20 cellular contexts compared by ENCODE assay signal in the genomic region with DNA sequence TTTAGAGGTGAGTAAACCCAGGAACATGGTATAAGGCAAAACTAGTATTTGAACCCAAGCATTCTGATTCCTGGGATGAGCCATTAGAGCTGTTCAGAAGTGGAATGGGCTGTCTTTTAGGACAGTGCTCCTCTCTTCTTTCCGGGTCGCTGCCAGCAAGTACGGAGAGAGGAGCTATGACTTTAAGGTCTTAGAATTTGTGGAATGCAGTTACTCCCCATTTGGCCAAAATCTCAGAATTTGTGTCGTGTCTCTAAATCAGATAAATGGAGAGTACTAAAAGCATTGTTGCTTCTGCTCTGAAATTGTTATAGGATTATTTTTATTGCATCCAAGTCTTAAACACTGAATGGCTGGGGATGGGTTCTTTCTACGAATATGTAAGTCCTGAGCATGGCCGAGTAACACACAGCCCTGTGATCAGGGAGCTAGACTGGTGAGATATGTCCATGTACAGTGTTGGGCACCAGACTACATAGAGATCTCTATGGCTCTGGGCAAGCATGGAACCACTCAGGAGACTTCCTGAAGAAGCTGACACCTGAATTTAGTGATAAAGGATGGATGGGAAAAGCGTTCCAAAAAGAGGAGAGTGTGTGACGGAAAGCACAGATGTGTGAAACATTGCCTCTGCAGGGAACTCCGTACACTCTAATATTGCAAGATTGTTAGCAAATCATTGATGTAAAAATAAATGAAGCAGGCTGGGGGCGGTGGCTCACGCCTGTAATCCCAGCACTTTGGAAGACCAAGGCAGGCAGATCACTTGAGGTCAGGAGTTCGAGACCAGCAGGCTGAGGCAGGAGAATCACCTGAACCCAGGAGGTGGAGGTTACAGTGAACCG.
DNase-seq lines count a peak whose midpoint lies in the region; ATAC-seq and TF ChIP-seq lines count a peak whose summit lies in the region.
"Had no signal": no experiment of that assay in that cellular context is flagged by ENCODE, and none has a peak within 500 bp of the region (broad histone marks: within the 10 kb centered on the region; RNA-seq: fewer than 3 reads in every experiment).

No MANE protein-coding gene starts in this region.

- DNase-seq in GM04504 (ENCODE audit: low read depth) (peak; percentile 69), astrocyte of the hippocampus (ENCODE audit: low read depth, low spot score) (peak; percentile 28), islet precursor cell (peak; percentile 64), suprapubic skin (ENCODE audit: low spot score in 2 of 2) (no peak), NCI-H526 (lab: John Stamatoyannopoulos, UW) (no peak)
- no peak for DNase-seq in activated CD4-positive, alpha-beta memory T cell treated with anti-CD3 and anti-CD28 coated beads, Interleukin-2, amount 10 ng/mL, durations not matched to agents 7 days and 5 days
- no peak for DNase-seq in activated CD4-positive, alpha-beta T cell treated with anti-CD3 and anti-CD28 coated beads, Interleukin-2, amount 50 U/mL, for 4 hours
- DNase-seq: activated CD4-positive, alpha-beta T cell treated with anti-CD3 and anti-CD28 coated beads, Interleukin-2, amount 50 U/mL, for 1 hour; activated naive CD4-positive, alpha-beta T cell treated with anti-CD3 and anti-CD28 coated beads, Interleukin-2, amount 50 U/mL, for 16 hours; activated T-cell treated with anti-CD3 and anti-CD28 coated beads, Interleukin-2, amount 50 U/mL, for 1 hour; kidney glomerular epithelial cell; mucosa of descending colon; NCI-H1436; occipital lobe; stimulated activated CD4-positive, alpha-beta T cell treated with anti-CD3 and anti-CD28 coated beads, Interleukin-2, amount 100 ng/mL, for 48 hours; testis had no signal

- H3K4me1 Mint-ChIP-seq in activated CD4-positive, alpha-beta memory T cell treated with anti-CD3 and anti-CD28 coated beads, Interleukin-2, amount 10 ng/mL, durations not matched to agents 7 days and 5 days, result peaks cover 2% of the 10 kb centered on the region

- no peak for ATAC-seq in GM18907 (IDR thresholded peaks at IDR 0.05; ENCODE audit: unreplicated experiment)
- ATAC-seq: mucosa of descending colon had no signal

- H3K9me3 Mint-ChIP-seq in activated CD4-positive, alpha-beta memory T cell treated with anti-CD3 and anti-CD28 coated beads, Interleukin-2, amount 10 ng/mL, durations not matched to agents 7 days and 5 days, result no peaks in the 10 kb centered on the region

- no peaks in the 10 kb centered on the region for H3K36me3 ChIP-seq in suprapubic skin
- H3K36me3 ChIP-seq: HAP-1 had no signal

- no peaks in the 10 kb centered on the region for H3K4me1 ChIP-seq in suprapubic skin
- H3K4me1 ChIP-seq: BLaER1 treated with 17β-estradiol and CSF1 and Interleukin-3, amounts not matched to agents 10 nM and 100 nM; HAP-1 had no signal

- CTCF ChIA-PET in activated CD4-positive, alpha-beta memory T cell treated with anti-CD3 and anti-CD28 coated beads, Interleukin-2, amount 10 ng/mL, durations not matched to agents 7 days and 5 days (lab: Charles Lee), result no interaction called here

- H3K27ac Mint-ChIP-seq in activated CD4-positive, alpha-beta memory T cell treated with anti-CD3 and anti-CD28 coated beads, Interleukin-2, amount 10 ng/mL, durations not matched to agents 7 days and 5 days, result no peak overlapping the region

- no peak overlapping the region for H3K4me3 ChIP-seq in suprapubic skin
- H3K4me3 ChIP-seq: BLaER1 treated with 17β-estradiol and CSF1 and Interleukin-3, amounts not matched to agents 10 nM and 100 nM; HAP-1; hepatocyte; mucosa of descending colon; testis had no signal

- H3K27me3 Mint-ChIP-seq in activated CD4-positive, alpha-beta memory T cell treated with anti-CD3 and anti-CD28 coated beads, Interleukin-2, amount 10 ng/mL, durations not matched to agents 7 days and 5 days, result no peaks in the 10 kb centered on the region

- no peak for TF ChIP-seq EP300 in suprapubic skin (IDR thresholded peaks at IDR 0.05)

- no peak overlapping the region for H3K4me3 Mint-ChIP-seq in activated CD4-positive, alpha-beta memory T cell treated with anti-CD3 and anti-CD28 coated beads, Interleukin-2, amount 10 ng/mL, durations not matched to agents 7 days and 5 days

- H3K27ac ChIP-seq in suprapubic skin, result peak overlapping the region; percentile 21
- H3K27ac ChIP-seq: BLaER1 treated with 17β-estradiol and CSF1 and Interleukin-3, amounts not matched to agents 10 nM and 100 nM; hepatocyte; testis had no signal

- H3K36me3 Mint-ChIP-seq in activated CD4-positive, alpha-beta memory T cell treated with anti-CD3 and anti-CD28 coated beads, Interleukin-2, amount 10 ng/mL, durations not matched to agents 7 days and 5 days (ENCODE audit: low read depth), result no peaks in the 10 kb centered on the region

- no peaks in the 10 kb centered on the region for H3K27me3 ChIP-seq in suprapubic skin
- H3K27me3 ChIP-seq: BLaER1 treated with 17β-estradiol and CSF1 and Interleukin-3, amounts not matched to agents 10 nM and 100 nM; hepatocyte; testis had no signal

- H3K9me3 ChIP-seq in suprapubic skin, result no peaks in the 10 kb centered on the region
- H3K9me3 ChIP-seq: mucosa of descending colon, testis had no signal

- TF ChIP-seq POLR2A in suprapubic skin (IDR thresholded peaks at IDR 0.05), result no peak

- WGBS in suprapubic skin, result 57% methylated on average over 13 of the region's 13 CpGs

- POLR2A ChIA-PET in activated CD4-positive, alpha-beta memory T cell treated with anti-CD3 and anti-CD28 coated beads, Interleukin-2, amount 10 ng/mL, durations not matched to agents 7 days and 5 days (lab: Charles Lee), result no interaction called here

- TF ChIP-seq CTCF in suprapubic skin (IDR thresholded peaks at IDR 0.05), result no peak

Comparison
In these comparisons a context has a peak if more than half of its experiments do, and no peak if none do; other contexts are left out.
1. DNase-seq: peak in GM04504 (single experiment), astrocyte of the hippocampus (single experiment) and islet precursor cell (single experiment); none in suprapubic skin (0 of 2), activated CD4-positive, alpha-beta memory T cell treated with anti-CD3 and anti-CD28 coated beads, Interleukin-2, amount 10 ng/mL, durations not matched to agents 7 days and 5 days (single experiment), NCI-H526 (0 of 2) and activated CD4-positive, alpha-beta T cell treated with anti-CD3 and anti-CD28 coated beads, Interleukin-2, amount 50 U/mL, for 4 hours (0 of 2).